Comparison of ENCODE assay signal across 23 cellular contexts in genomic region chr11:34299284-34299961, GRCh38. TPM values are rescaled to one million over a fixed set of nuclear protein-coding genes. Genes with fewer than 3 reads are reported as not detected.
A peak's percentile ranks its signal among the peaks of the same experiment; 100 is the strongest.
DNase-seq lines count a peak whose midpoint lies in the region; ATAC-seq and TF ChIP-seq lines count a peak whose summit lies in the region.
"Had no signal": no experiment of that assay in that cellular context is flagged by ENCODE, and none has a peak within 500 bp of the region (broad histone marks: within the 10 kb centered on the region; RNA-seq: fewer than 3 reads in every experiment).

No MANE protein-coding gene starts in this region.

- POLR2A ChIA-PET in Panc1 (lab: Charles Lee): interaction anchor here (1.2 kb wide), 1 partner anchor 24 kb away, joined by 4 read pairs; no protein-coding TSS in a partner anchor

- H3K4me1 ChIP-seq in Panc1 (ENCODE audit: control insufficient read depth, insufficient read depth, low read length): peaks cover 54% of the 10 kb centered on the region
- peaks cover 19% of the 10 kb centered on the region for H3K4me1 ChIP-seq in iPS-20b (ENCODE audit: insufficient read depth, low read length)

- in situ Hi-C loops in Panc1 (cut with HindIII; ENCODE audit: low pct_unique_long_range_greater_than_20kb, low sequenced_read_pairs): no loop called here

- BruUV-seq in Panc1 (replicated peaks; lab: Mats Ljungman, UMichigan): no TSS peak

- no peak overlapping the region for H3K4me3 ChIP-seq in Panc1 (ENCODE audit: low read depth in 2 of 2, low read length in 2 of 2)
- peak overlapping the region; percentile 30; the same call in 1 of the 2 replicates for H3K4me3 ChIP-seq in iPS-20b (ENCODE audit: low read length)
- H3K4me3 ChIP-seq: psoas muscle, stomach, tibial nerve had no signal

- peak; percentile 47; the same call in 1 of the 2 replicates for ATAC-seq in Panc1
- peak; percentile 80 for ATAC-seq in sciatic nerve
- ATAC-seq in GM21381 (IDR thresholded peaks at IDR 0.05; ENCODE audit: unreplicated experiment): no peak
- ATAC-seq: psoas muscle had no signal

- H3K9ac ChIP-seq in iPS-20b (ENCODE audit: low read depth, low read length): 0 out of 2 replicates have a peak overlapping the region, but pooled peaks have one; percentile 41

- H3K9me3 ChIP-seq in Panc1 (ENCODE audit: control insufficient read depth, insufficient read depth, low read depth, low read length) (no peaks in the 10 kb centered on the region), iPS-20b (ENCODE audit: insufficient read depth, low read depth, low read length) (no peaks in the 10 kb centered on the region)
- H3K9me3 ChIP-seq: psoas muscle, stomach, tibial nerve had no signal

- TF ChIP-seq CTCF in Panc1 (IDR thresholded peaks at IDR 0.05): no peak

- CTCF ChIA-PET in Panc1 (lab: Charles Lee): no interaction called here

- H3K36me3 ChIP-seq in Panc1 (ENCODE audit: control insufficient read depth, insufficient read depth, low read length): no peaks in the 10 kb centered on the region
- no peaks in the 10 kb centered on the region for H3K36me3 ChIP-seq in iPS-20b (ENCODE audit: insufficient read depth, low read depth, low read length)
- H3K36me3 ChIP-seq: stomach, tibial nerve had no signal

- H3K27ac ChIP-seq in Panc1 (ENCODE audit: low read length) (peak overlapping the region; percentile 36), iPS-20b (ENCODE audit: low read length) (no peak overlapping the region)
- H3K27ac ChIP-seq: psoas muscle, stomach, VCaP had no signal

- DNase-seq in NCI-H2196 (lab: John Stamatoyannopoulos, UW; ENCODE audit: unreplicated experiment): peak; percentile 16
- DNase-seq in NCI-H2196 treated with DMSO at 0.1 percent for 48 hours (lab: John Stamatoyannopoulos, UW; ENCODE audit: unreplicated experiment): no peak
- DNase-seq in Panc1 (ENCODE audit: low read depth, low spot score): no peak
- no peak for DNase-seq in sciatic nerve (ENCODE audit: low spot score)
- no peak for DNase-seq in NCI-H187 (lab: John Stamatoyannopoulos, UW)
- no peak for DNase-seq in NCI-H524 treated with DMSO at 0.1 percent for 48 hours (lab: John Stamatoyannopoulos, UW)
- DNase-seq: 8988T; activated CD4-positive, alpha-beta T cell treated with anti-CD3 and anti-CD28 coated beads, Interleukin-2, amount 10 ng/mL, durations not matched to agents 24 days and 14 days; activated naive CD4-positive, alpha-beta T cell treated with anti-CD3 and anti-CD28 coated beads, Interleukin-2, amount 10 ng/mL, durations not matched to agents 7 days and 5 days; activated T-cell treated with anti-CD3 and anti-CD28 coated beads, Interleukin-2, amount 50 U/mL, for 48 hours; dermis blood vessel endothelial cell; GDM1; GOT3; NCI-H1048; NCI-H2081 treated with DMSO at 0.1 percent for 48 hours; NCI-H526; psoas muscle; RPMI8226; stomach had no signal

- intact Hi-C loops in Panc1 (cut with micrococcal nuclease; ENCODE audit: unreplicated experiment) (no loop called here), sciatic nerve (cut with DNase I) (no loop called here)

- H3K27me3 ChIP-seq in Panc1 (ENCODE audit: control insufficient read depth, insufficient read depth, low read length) (no peaks in the 10 kb centered on the region), iPS-20b (ENCODE audit: insufficient read depth, low read length) (no peaks in the 10 kb centered on the region)
- H3K27me3 ChIP-seq: stomach, tibial nerve had no signal

RNA-seq across cellular contexts. Expression of gene ABTB2, which starts 58.4 kb away (rescaled TPM):
- total RNA-seq in Panc1 (2021; ENCODE audit: unreplicated experiment) (22.7 TPM), sciatic nerve (10.5 TPM)
- 24.9 TPM for polyA plus RNA-seq in Panc1 (2012; ENCODE audit: insufficient read length)
